15 cellular contexts compared by ENCODE assay signal in the genomic region with DNA sequence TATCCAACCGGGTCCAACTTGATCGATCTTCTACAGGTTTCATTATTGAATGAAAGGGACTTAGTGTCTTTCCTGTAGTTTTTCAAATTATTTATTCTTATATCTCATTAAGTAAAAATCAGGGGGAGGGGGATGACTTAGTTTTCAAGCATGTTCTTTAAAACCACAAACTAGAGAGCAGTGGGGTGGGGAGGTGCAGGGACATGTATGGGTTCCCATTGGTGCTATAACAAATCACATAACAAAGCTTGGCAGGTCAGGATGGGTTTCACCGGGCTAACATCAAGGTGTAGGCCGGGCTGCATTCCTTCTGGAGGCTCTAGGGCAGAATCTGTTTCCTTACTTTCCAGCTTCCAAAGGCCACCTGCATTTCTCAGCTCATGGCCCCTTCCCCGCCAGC. TPM values are rescaled to one million over a fixed set of nuclear protein-coding genes. Genes with fewer than 3 reads are reported as not detected.
DNase-seq lines count a peak whose midpoint lies in the region; ATAC-seq and TF ChIP-seq lines count a peak whose summit lies in the region.
"Had no signal": no experiment of that assay in that cellular context is flagged by ENCODE, and none has a peak within 500 bp of the region (broad histone marks: within the 10 kb centered on the region; RNA-seq: fewer than 3 reads in every experiment).

No MANE protein-coding gene starts in this region.

- H2AK5ac ChIP-seq in neuronal stem cell (ENCODE audit: low read depth, low read length): peak overlapping the region; percentile 26

- no peak for TF ChIP-seq CTCF in breast epithelium (IDR thresholded peaks at IDR 0.05)

- H3K4me1 ChIP-seq in ACC112 (ENCODE audit: control insufficient read depth, insufficient read depth, low read length, unreplicated experiment): peaks cover 96% of the 10 kb centered on the region
- peaks cover 51% of the 10 kb centered on the region for H3K4me1 ChIP-seq in GM23248 (ENCODE audit: insufficient read depth)
- peaks cover 0 to 13% of the 10 kb centered on the region in 2 donors for H3K4me1 ChIP-seq in breast epithelium
- peaks cover 13 to 15% of the 10 kb centered on the region in 2 donors for H3K4me1 ChIP-seq in neuronal stem cell (ENCODE audit: control insufficient read depth in 2 of 2, insufficient read depth in 1 of 2, low read depth in 1 of 2, low read length in 2 of 2)

- H3K4me3 ChIP-seq in ACC112 (ENCODE audit: low read depth, low read length) (no peak overlapping the region), GM23248 (no peak overlapping the region), breast epithelium (no peak overlapping the region), neuronal stem cell (ENCODE audit: low read length in 2 of 2) (no peak overlapping the region)
- H3K4me3 ChIP-seq: ovary had no signal

- intact Hi-C loops in breast epithelium (cut with DNase I; ENCODE audit: low total_unique reads): no loop called here

- no peak overlapping the region for H2BK120ac ChIP-seq in neuronal stem cell (ENCODE audit: low read depth, low read length)

- H3K14ac ChIP-seq in neuronal stem cell (ENCODE audit: low read length): no peak overlapping the region

- no peak overlapping the region for H4K8ac ChIP-seq in neuronal stem cell (ENCODE audit: low read depth, low read length)

- H3K36me3 ChIP-seq in ACC112 (ENCODE audit: insufficient read depth, low read length) (no peaks in the 10 kb centered on the region), GM23248 (ENCODE audit: low read depth) (no peaks in the 10 kb centered on the region), breast epithelium (no peaks in the 10 kb centered on the region), neuronal stem cell (replicated peaks in 1 of 2; ENCODE audit: control insufficient read depth in 2 of 2, insufficient read depth in 2 of 2, low read length in 2 of 2) (no peaks in the 10 kb centered on the region)
- H3K36me3 ChIP-seq: ovary had no signal

- no peak overlapping the region for H2BK5ac ChIP-seq in neuronal stem cell (ENCODE audit: low read length)

- H3K4ac ChIP-seq in neuronal stem cell (ENCODE audit: low read length): no peak overlapping the region

- WGBS in GM23248 (ENCODE audit: low coverage in 1 of 2, low lambda C conversion rate in 2 of 2, missing lambda C conversion rate in 2 of 2), 2 experiments: 90 to 96% methylated on average over 5 of the region's 5 CpGs
- WGBS in neuronal stem cell (ENCODE audit: extremely low coverage in 2 of 2, insufficient read length in 2 of 2, insufficient replicate concordance in 1 of 2), 2 donors: no CpG with 5 or more reads among the region's 5 CpGs

- no peak for DNase-seq in GM23248
- no peak for DNase-seq in breast epithelium (ENCODE audit: low spot score in 2 of 2)
- no peak for DNase-seq in neuronal stem cell (ENCODE audit: low spot score)
- no peak for DNase-seq in hypothalamus (lab: John Stamatoyannopoulos, UW)
- DNase-seq: C1 segment of cervical spinal cord, GF-D8, glutamatergic neuron, H9, NCI-H2171 treated with DMSO at 0.1 percent for 48 hours had no signal

- H3K4me2 ChIP-seq in GM23248 (ENCODE audit: unreplicated experiment): no peak overlapping the region
- H3K4me2 ChIP-seq in neuronal stem cell (ENCODE audit: insufficient read depth, low read length, poor library complexity, severe bottlenecking): no peak overlapping the region

- H3K27ac ChIP-seq in ACC112 (ENCODE audit: low read depth, low read length) (peak overlapping the region; percentile 99), GM23248 (peak overlapping the region; percentile 85), breast epithelium (peak overlapping the region; percentile 96), neuronal stem cell (replicated peaks; ENCODE audit: low read length) (no peak overlapping the region)

- H3K9me3 ChIP-seq in GM23248 (ENCODE audit: low read depth): no peaks in the 10 kb centered on the region
- no peaks in the 10 kb centered on the region for H3K9me3 ChIP-seq in breast epithelium
- no peaks in the 10 kb centered on the region for H3K9me3 ChIP-seq in neuronal stem cell (replicated peaks in 1 of 2; ENCODE audit: control insufficient read depth in 2 of 2, insufficient read depth in 1 of 2, low read depth in 1 of 2, low read length in 2 of 2)
- H3K9me3 ChIP-seq: ovary had no signal

- H2BK15ac ChIP-seq in neuronal stem cell (ENCODE audit: low read length): no peak overlapping the region

- in situ Hi-C loops in GM23248 (cut with MboI): loop anchor here (25.0 kb wide), 1 partner anchor 965 kb away; no protein-coding TSS in a partner anchor

- no peak overlapping the region for H3K23ac ChIP-seq in neuronal stem cell (ENCODE audit: low read depth, low read length, poor library complexity)

- no peak overlapping the region for H4K91ac ChIP-seq in neuronal stem cell (ENCODE audit: low read depth, low read length, poor library complexity)

- ATAC-seq in GM19463 (IDR thresholded peaks at IDR 0.05; ENCODE audit: unreplicated experiment): no peak
- no peak for ATAC-seq in GM18858 (IDR thresholded peaks at IDR 0.05; ENCODE audit: unreplicated experiment)
- no peak for ATAC-seq in GM19455 (IDR thresholded peaks at IDR 0.05; ENCODE audit: unreplicated experiment)
- ATAC-seq: SK-N-SH treated with all-trans-retinoic acid at 6 μM for 48 hours had no signal

- H3K9ac ChIP-seq in GM23248 (no peak overlapping the region), neuronal stem cell (ENCODE audit: low read depth, low read length, poor library complexity) (peak overlapping the region; percentile 40)

- TF ChIP-seq POLR2A in breast epithelium (IDR thresholded peaks at IDR 0.05): no peak

- peaks cover 48% of the 10 kb centered on the region for H3F3A ChIP-seq in GM23248 (ENCODE audit: insufficient read depth)

- H3K27me3 ChIP-seq in ACC112 (ENCODE audit: insufficient read depth, low read length): no peaks in the 10 kb centered on the region
- H3K27me3 ChIP-seq in GM23248 (replicated peaks; ENCODE audit: insufficient read depth): no peaks in the 10 kb centered on the region
- H3K27me3 ChIP-seq in breast epithelium: no peaks in the 10 kb centered on the region
- no peaks in the 10 kb centered on the region for H3K27me3 ChIP-seq in neuronal stem cell (ENCODE audit: control insufficient read depth in 3 of 3, insufficient read depth in 3 of 3, low read depth in 1 of 3, low read length in 3 of 3)
- H3K27me3 ChIP-seq: ovary had no signal

- H2AFZ ChIP-seq in ACC112 (ENCODE audit: low read length, unreplicated experiment) (peak overlapping the region; percentile 7), GM23248 (no peak overlapping the region), neuronal stem cell (ENCODE audit: low read length) (no peak overlapping the region)

- H3K9me2 ChIP-seq in GM23248 (ENCODE audit: insufficient read depth): no peaks in the 10 kb centered on the region

- no peak overlapping the region for H3K18ac ChIP-seq in neuronal stem cell (ENCODE audit: low read length)

- H2BK12ac ChIP-seq in neuronal stem cell (ENCODE audit: low read length): no peak overlapping the region

- H4K20me1 ChIP-seq in GM23248 (ENCODE audit: insufficient read depth): no peaks in the 10 kb centered on the region

- no peaks in the 10 kb centered on the region for H3K79me1 ChIP-seq in neuronal stem cell (ENCODE audit: low read depth, low read length)

- H3K79me2 ChIP-seq in ACC112 (ENCODE audit: control insufficient read depth, insufficient read depth, low read length, unreplicated experiment) (no peaks in the 10 kb centered on the region), GM23248 (ENCODE audit: insufficient read depth) (no peaks in the 10 kb centered on the region)

RNA-seq across cellular contexts. Expression of a gene that starts 32.7 kb away (rescaled TPM):
- 88.9 and 97.7 TPM in 2 replicates for total RNA-seq in GM23248 (2014; rRNA removed; shearing (Covaris generic))
- polyA plus RNA-seq in GM23248 (2016; fragmentation: Nextera tagmentation; extraction: Ambion mirVana): 58.6 and 77.5 TPM in 2 replicates
- total RNA-seq in breast epithelium: 100 to 1,000 TPM; 270 to 573 (median 300) TPM
- polyA plus RNA-seq in neuronal stem cell (2013, experiment 1 of 2): 75.0 TPM
- polyA plus RNA-seq in neuronal stem cell (2013, experiment 2 of 2): 76.2 TPM
